ENCODE assay signal across 22 cellular contexts in the genomic region with DNA sequence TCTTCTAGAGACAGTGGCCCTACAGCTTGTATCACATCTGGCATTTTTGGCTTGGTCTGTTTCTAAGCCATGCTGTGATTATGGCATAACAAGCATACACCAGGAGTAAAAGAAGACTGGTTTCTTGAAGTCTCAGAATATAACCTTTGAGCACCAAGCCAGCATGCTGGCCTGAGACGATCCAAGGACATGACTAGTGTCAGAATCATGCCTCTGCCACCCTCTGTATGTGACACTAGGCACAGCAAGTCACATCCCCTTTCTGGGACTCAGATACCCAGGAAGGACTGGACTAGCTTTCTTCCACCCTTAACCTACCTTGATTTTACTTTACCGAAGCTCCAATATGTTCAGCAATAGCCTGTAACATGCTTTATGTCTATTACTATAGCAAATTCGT.
A peak's percentile ranks its signal among the peaks of the same experiment; 100 is the strongest.
DNase-seq lines count a peak whose midpoint lies in the region; FAIRE-seq and TF ChIP-seq lines count a peak whose summit lies in the region.
"Had no signal": no experiment of that assay in that cellular context is flagged by ENCODE, and none has a peak within 500 bp of the region (broad histone marks: within the 10 kb centered on the region; RNA-seq: fewer than 3 reads in every experiment).

No MANE protein-coding gene starts in this region.

- H3K4me1 ChIP-seq in OCI-LY1 (ENCODE audit: insufficient read depth, low read length, severe bottlenecking): no peaks in the 10 kb centered on the region
- H3K4me1 ChIP-seq: lower lobe of right lung had no signal

- no peaks in the 10 kb centered on the region for H3K79me2 ChIP-seq in OCI-LY1 (ENCODE audit: insufficient read depth, low read length)

- TF ChIP-seq CTCF in GM12875 (IDR thresholded peaks at IDR 0.05; ENCODE audit: borderline replicate concordance, insufficient read depth, low read depth, low read length) (0 out of 2 replicates have a peak, but pooled peaks have one; percentile 5), OCI-LY1 (IDR thresholded peaks at IDR 0.05; ENCODE audit: low read length) (peak; percentile 14; the same call in 1 of the 2 replicates), lower leg skin (IDR thresholded peaks at IDR 0.05) (no peak)

- no peak overlapping the region for H3K4me3 ChIP-seq in GM12875 (ENCODE audit: low read depth, low read length)
- no peak overlapping the region for H3K4me3 ChIP-seq in OCI-LY1 (ENCODE audit: low read depth, low read length, poor library complexity, severe bottlenecking)
- no peak overlapping the region for H3K4me3 ChIP-seq in lower leg skin (ENCODE audit: low read depth, poor library complexity, severe bottlenecking)
- H3K4me3 ChIP-seq: lower lobe of right lung, stomach, transverse colon had no signal

- intact Hi-C loops in lower leg skin (cut with DNase I; ENCODE audit: low total_unique reads): no loop called here

- H3K9ac ChIP-seq in OCI-LY1 (ENCODE audit: low read length): no peak overlapping the region

- no peaks in the 10 kb centered on the region for H3K9me3 ChIP-seq in OCI-LY1 (ENCODE audit: low read length)
- H3K9me3 ChIP-seq: lower lobe of right lung, stomach, transverse colon had no signal

- H3K9me2 ChIP-seq in OCI-LY1 (ENCODE audit: low read depth, low read length): no peaks in the 10 kb centered on the region

- 83 to 88% methylated on average over 3 of the region's 3 CpGs for WGBS in lower leg skin, 2 donors

- no peaks in the 10 kb centered on the region for H3K27me3 ChIP-seq in OCI-LY1 (ENCODE audit: insufficient read depth, low read length)
- H3K27me3 ChIP-seq: stomach, transverse colon had no signal

- no peak for TF ChIP-seq POLR2A in lower leg skin (IDR thresholded peaks at IDR 0.05)

- FAIRE-seq in RCC 7860 (lab: Jason Lieb, UNC): no peak
- FAIRE-seq: astrocyte, keratinocyte had no signal

- no peaks in the 10 kb centered on the region for H4K20me1 ChIP-seq in OCI-LY1 (ENCODE audit: insufficient read depth, low read length)

- H2AFZ ChIP-seq in OCI-LY1 (ENCODE audit: low read length): no peak overlapping the region

- H3K36me3 ChIP-seq in OCI-LY1 (ENCODE audit: insufficient read depth, low read length): no peaks in the 10 kb centered on the region
- H3K36me3 ChIP-seq: lower lobe of right lung, stomach, transverse colon had no signal

- no peak overlapping the region for H3K27ac ChIP-seq in OCI-LY1 (ENCODE audit: low read depth, low read length, poor library complexity, severe bottlenecking)
- H3K27ac ChIP-seq: lower lobe of right lung, stomach, transverse colon had no signal

- in situ Hi-C loops in ACHN (cut with HindIII; ENCODE audit: low pct_ligation_motif_present, low pct_unique_long_range_greater_than_20kb, low sequenced_read_pairs): no loop called here

- H3K4me2 ChIP-seq in OCI-LY1 (ENCODE audit: low read length): no peak overlapping the region

- H3F3A ChIP-seq in OCI-LY1 (ENCODE audit: insufficient read depth, low read length): no peaks in the 10 kb centered on the region

- peak; percentile 14 for DNase-seq in COR-L47 (lab: John Stamatoyannopoulos, UW)
- DNase-seq in iPS-NIHi7 (ENCODE audit: extremely low spot score): peak; percentile 26
- DNase-seq in RCC 7860 (ENCODE audit: low spot score): no peak
- DNase-seq in activated naive CD4-positive, alpha-beta T cell treated with Interleukin-2 at 50 U/mL for 16 hours: no peak
- DNase-seq in ACHN: no peak
- no peak for DNase-seq in lower leg skin (ENCODE audit: low spot score in 2 of 2)
- DNase-seq: activated CD4-positive, alpha-beta T cell treated with anti-CD3 and anti-CD28 coated beads, Interleukin-2, amount 50 U/mL, for 4 hours; activated naive CD8-positive, alpha-beta T cell treated with anti-CD3 and anti-CD28 coated beads for 36 hours; CD4-positive, CD25-positive, alpha-beta regulatory T cell; dermis blood vessel endothelial cell; DMS 273 treated with DMSO at 0.1 percent for 48 hours; HCEC 1CT; lower lobe of right lung; NCI-H2081 treated with DMSO at 0.1 percent for 48 hours; NCI-H446; stimulated activated CD4-positive, alpha-beta T cell treated with anti-CD3 and anti-CD28 coated beads, Interleukin-15, amount 100 ng/mL, for 24 hours; stomach; transverse colon had no signal

Comparison
In these comparisons a context has a peak if more than half of its experiments do, and no peak if none do; other contexts are left out.
1. DNase-seq: peak in COR-L47 (single experiment) and iPS-NIHi7 (single experiment); none in RCC 7860 (single experiment), activated naive CD4-positive, alpha-beta T cell treated with Interleukin-2 at 50 U/mL for 16 hours (single experiment), ACHN (single experiment) and lower leg skin (0 of 2).
2. CTCF ChIP-seq: peak in GM12875 (single experiment) and OCI-LY1 (single experiment); none in lower leg skin (0 of 3).